1 cellular context compared by ENCODE assay signal in the genomic region with DNA sequence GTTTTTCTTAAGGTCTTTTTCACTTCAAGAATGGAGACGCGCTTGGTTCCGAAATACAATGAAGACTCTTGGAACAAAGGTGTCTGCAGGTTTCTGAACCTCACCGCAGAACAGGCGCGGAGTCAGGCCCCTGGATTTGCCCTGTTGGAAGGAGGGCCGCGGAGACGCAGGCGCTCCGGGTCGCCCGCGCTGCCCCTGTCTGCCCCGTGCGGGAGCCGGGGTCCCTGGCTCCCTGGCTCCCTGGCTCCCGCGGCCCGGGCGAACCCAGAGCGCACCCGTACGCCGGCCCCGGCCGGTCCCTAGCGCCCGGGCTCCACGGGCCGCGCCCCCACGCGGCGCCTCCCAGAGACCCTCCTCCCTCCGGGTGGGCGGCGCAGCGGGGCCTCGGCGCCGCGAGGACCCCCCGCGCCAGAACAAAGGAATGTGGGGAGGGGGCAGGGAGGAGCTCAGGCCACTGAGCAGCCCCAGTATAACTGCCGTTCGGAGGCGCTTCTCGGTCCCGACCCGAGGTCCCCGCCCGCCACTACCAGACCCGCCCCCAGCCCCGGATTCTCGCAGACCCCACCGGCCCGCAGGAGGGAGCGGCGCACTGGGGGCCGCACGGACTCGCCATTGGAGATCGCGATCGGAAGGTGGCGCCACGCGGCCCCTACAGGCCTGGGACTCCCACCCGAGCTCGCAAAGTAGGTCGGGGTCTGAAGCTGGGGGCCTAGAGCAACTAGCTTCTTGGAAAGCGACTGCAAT.
TF ChIP-seq lines count a peak whose summit lies in the region.

No MANE protein-coding gene starts in this region.

TF ChIP-seq in IMR-90, 13 proteins besides CTCF, POLR2A, EP300 and RAD21:
- no peak for TF ChIP-seq FOS (IDR thresholded peaks at IDR 0.05; ENCODE audit: low read depth, low read length)
- TF ChIP-seq SMC3 (IDR thresholded peaks at IDR 0.05; ENCODE audit: low read depth, low read length): peak; percentile 32
- peak; percentile 65; the same call in 1 of the 2 replicates for TF ChIP-seq MAZ (IDR thresholded peaks at IDR 0.05; ENCODE audit: borderline replicate concordance, low read depth, low read length)
- no peak for TF ChIP-seq MXI1 (IDR thresholded peaks at IDR 0.05; ENCODE audit: borderline replicate concordance, low read depth, low read length)
